12 cellular contexts compared by ENCODE assay signal in the genomic region with DNA sequence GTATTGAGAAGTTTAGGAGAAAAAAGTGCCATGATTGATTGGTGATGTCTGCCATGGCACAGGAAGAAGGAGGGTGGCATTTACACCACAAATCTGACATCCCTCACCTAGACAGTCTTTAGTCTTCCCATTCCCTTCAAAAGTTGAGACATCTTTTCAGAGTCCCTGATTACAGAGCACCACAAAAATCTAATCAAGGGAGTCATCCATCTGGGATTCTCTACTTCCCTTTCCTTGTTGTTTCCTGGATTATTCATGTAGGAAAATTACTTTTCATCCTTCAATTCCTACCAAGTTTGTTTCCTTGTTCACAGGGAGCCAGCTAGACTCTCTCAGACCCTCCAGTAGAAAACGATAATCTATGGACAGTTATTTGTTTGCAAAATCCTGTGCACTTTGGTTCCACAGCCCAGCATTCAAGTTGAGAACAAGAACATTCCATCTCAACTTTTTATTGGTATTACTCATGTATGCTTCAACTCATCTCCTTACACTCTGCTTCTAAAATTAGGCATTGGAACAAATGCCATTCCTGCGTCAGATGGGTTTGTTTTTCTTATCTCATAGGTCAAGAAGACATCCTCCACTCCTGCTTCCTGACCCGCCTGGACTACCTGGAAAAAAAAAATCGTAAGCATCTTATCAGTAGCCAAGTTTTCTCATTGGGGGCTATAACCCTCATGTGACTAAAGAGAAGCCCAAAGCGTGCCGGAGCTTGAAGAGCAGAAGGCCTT.
DNase-seq lines count a peak whose midpoint lies in the region; ATAC-seq and TF ChIP-seq lines count a peak whose summit lies in the region.
"Had no signal": no experiment of that assay in that cellular context is flagged by ENCODE, and none has a peak within 500 bp of the region (broad histone marks: within the 10 kb centered on the region; RNA-seq: fewer than 3 reads in every experiment).

No MANE protein-coding gene starts in this region.

- H3K27ac ChIP-seq in RWPE2 (ENCODE audit: poor library complexity, severe bottlenecking) (peak overlapping the region; percentile 78), psoas muscle (peak overlapping the region; percentile 60)

- H3K36me3 ChIP-seq in Caco-2 (ENCODE audit: control insufficient read depth, insufficient read depth, low read length) (no peaks in the 10 kb centered on the region), RWPE2 (ENCODE audit: low read depth) (no peaks in the 10 kb centered on the region), psoas muscle (ENCODE audit: insufficient read depth in 1 of 2, low read depth in 1 of 2) (no peaks in the 10 kb centered on the region)

- no peaks in the 10 kb centered on the region for H3K9me3 ChIP-seq in Caco-2
- no peaks in the 10 kb centered on the region for H3K9me3 ChIP-seq in RWPE2 (ENCODE audit: severe bottlenecking)
- H3K9me3 ChIP-seq in psoas muscle = no peaks in the 10 kb centered on the region

- ATAC-seq in RWPE2 (ENCODE audit: low read depth) (peak; percentile 69), psoas muscle (peak; percentile 32 to 62 (median 55)), GM21825 (IDR thresholded peaks at IDR 0.05; ENCODE audit: unreplicated experiment) (no peak)
- ATAC-seq: GM12878 had no signal

- H3K4me3 Mint-ChIP-seq in Caco-2 (ENCODE audit: unreplicated experiment) = peak overlapping the region; percentile 26

- WGBS in psoas muscle, 3 donors = 47 to 67% (median 57%) methylated on average over 6 of the region's 6 CpGs

- H3K9me3 Mint-ChIP-seq in Caco-2 (ENCODE audit: unreplicated experiment) = no peaks in the 10 kb centered on the region

- H3K36me3 Mint-ChIP-seq in Caco-2 (ENCODE audit: insufficient read depth, unreplicated experiment) = peaks cover 7% of the 10 kb centered on the region

- H3K27me3 ChIP-seq in Caco-2 (replicated peaks; ENCODE audit: control insufficient read depth, insufficient read depth, low read length) = no peaks in the 10 kb centered on the region
- no peaks in the 10 kb centered on the region for H3K27me3 ChIP-seq in RWPE2 (ENCODE audit: insufficient read depth, poor library complexity, severe bottlenecking)
- H3K27me3 ChIP-seq in psoas muscle (ENCODE audit: insufficient read depth in 3 of 3, low read length in 2 of 3) = no peaks in the 10 kb centered on the region

- no peak overlapping the region for H3K4me3 ChIP-seq in Caco-2 (ENCODE audit: low read depth, low read length)
- no peak overlapping the region for H3K4me3 ChIP-seq in RWPE2 (ENCODE audit: severe bottlenecking)
- no peak overlapping the region for H3K4me3 ChIP-seq in psoas muscle
- H3K4me3 ChIP-seq: GM12878 had no signal

- H3K4me1 ChIP-seq in Caco-2 (peaks cover 40% of the 10 kb centered on the region), RWPE2 (ENCODE audit: insufficient read depth, poor library complexity, severe bottlenecking) (peaks cover 55% of the 10 kb centered on the region), psoas muscle (peaks cover 45% of the 10 kb centered on the region)

- no TSS peak for BruUV-seq in Caco-2 (replicated peaks; lab: Mats Ljungman, UMichigan)

- peak; percentile 53 to 73 for DNase-seq in Caco-2
- DNase-seq in RWPE2 (ENCODE audit: low spot score) = no peak
- DNase-seq in fibroblast of peridontal ligament (ENCODE audit: extremely low read depth) = peak; percentile 21
- DNase-seq in psoas muscle = no peak
- DNase-seq in germinal center (ENCODE audit: low spot score) = no peak
- DNase-seq in GM19238 (ENCODE audit: insufficient read length, low spot score) = no peak
- no peak for DNase-seq in stimulated activated CD4-positive, alpha-beta T cell treated with anti-CD3 and anti-CD28 coated beads, Interleukin-2, amount 100 ng/mL, for 24 hours
- DNase-seq: activated naive CD4-positive, alpha-beta T cell; Calu3; islet precursor cell had no signal

- H3K4me1 Mint-ChIP-seq in Caco-2 (ENCODE audit: low read depth, unreplicated experiment) = peaks cover 47% of the 10 kb centered on the region

- H3K27me3 Mint-ChIP-seq in Caco-2 (ENCODE audit: insufficient read depth, unreplicated experiment) = no peaks in the 10 kb centered on the region

- TF ChIP-seq CTCF in Caco-2 (IDR thresholded peaks at IDR 0.05; ENCODE audit: insufficient read depth in 1 of 2, low read depth in 1 of 2, low read length in 1 of 2, severe bottlenecking in 1 of 2, unreplicated experiment in 1 of 2) (no peak), RWPE2 (IDR thresholded peaks at IDR 0.05; ENCODE audit: poor library complexity, severe bottlenecking) (no peak), psoas muscle (IDR thresholded peaks at IDR 0.05) (no peak)

- CTCF ChIA-PET in Caco-2 (lab: Charles Lee) = interaction anchor here (0.6 kb wide), 1 partner anchor 300 kb away, joined by 3 read pairs; no protein-coding TSS in a partner anchor

- intact Hi-C loops in Caco-2 (cut with micrococcal nuclease; ENCODE audit: unreplicated experiment) (loop anchor here (10.0 kb wide), 1 partner anchor 258 kb away; a partner anchor contains a TSS), psoas muscle (cut with DNase I) (no loop called here)

- peak overlapping the region; percentile 37 for H3K27ac Mint-ChIP-seq in Caco-2 (ENCODE audit: unreplicated experiment)

- POLR2A ChIA-PET in Caco-2 (lab: Charles Lee) = no interaction called here

Comparison
In these comparisons a context has a peak if more than half of its experiments do, and no peak if none do; other contexts are left out.
1. DNase-seq: peak in Caco-2 (2 of 2) and fibroblast of peridontal ligament (single experiment); none in RWPE2 (single experiment), psoas muscle (0 of 2), germinal center (single experiment), GM19238 (single experiment) and stimulated activated CD4-positive, alpha-beta T cell treated with anti-CD3 and anti-CD28 coated beads, Interleukin-2, amount 100 ng/mL, for 24 hours (0 of 2).